Comparison of ENCODE assay signal across 8 cellular contexts in genomic region chr15:74669627-74670026, GRCh38. TPM values are rescaled to one million over a fixed set of nuclear protein-coding genes. Genes with fewer than 3 reads are reported as not detected.
"Had no signal": no experiment of that assay in that cellular context is flagged by ENCODE, and none has a peak within 500 bp of the region (broad histone marks: within the 10 kb centered on the region; RNA-seq: fewer than 3 reads in every experiment).

No MANE protein-coding gene starts in this region.

- H3K27ac ChIP-seq: GM23248 had no signal

- H3K27ac Mint-ChIP-seq: GM23338, H9, HFFc6 had no signal

- H3K9me3 ChIP-seq: HAP-1 had no signal

- DNase-seq: GM23248, GOT3, H7, H9, HCEC 1CT, HFFc6 had no signal

- H3K4me3 Mint-ChIP-seq: GM23338, H9, HFFc6 had no signal

- H3K4me1 Mint-ChIP-seq: GM23338, H9 had no signal

- H3K4me3 ChIP-seq: GM23248, GM23338, HAP-1 had no signal

- H3K9me3 Mint-ChIP-seq: GM23338, H9, HFFc6 had no signal

- H3K4me1 ChIP-seq: HAP-1 had no signal

RNA-seq across cellular contexts. Expression of gene CYP1A1, which starts 55.7 kb away (rescaled TPM):
- total RNA-seq: GM23248, HFFc6 had no signal
